In the genomic region with DNA sequence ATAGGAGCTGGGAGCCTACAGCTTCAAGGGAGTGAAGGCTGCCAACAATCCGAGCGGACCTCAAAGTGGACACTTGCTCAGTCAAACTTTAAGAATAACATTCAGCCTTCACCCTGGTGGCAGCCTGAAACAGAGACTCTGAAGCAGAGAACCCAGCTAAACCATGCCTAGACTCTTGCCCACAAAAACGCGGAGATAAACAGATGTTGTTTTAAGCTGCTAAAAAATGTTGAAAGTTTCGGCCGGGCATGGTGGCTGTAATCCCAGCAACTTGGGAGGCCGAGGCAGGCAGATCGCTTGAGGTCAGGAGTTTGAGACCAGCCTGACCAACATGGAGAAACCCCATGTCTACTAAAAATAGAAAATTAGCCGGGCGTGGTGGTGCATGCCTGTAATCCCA, we compare ENCODE assay signal across 1 cellular context.
TF ChIP-seq lines count a peak whose summit lies in the region.

No MANE protein-coding gene starts in this region.

TF ChIP-seq in H1, 55 proteins besides CTCF, POLR2A, EP300 and RAD21 (continued from another document):
- TF ChIP-seq YY1 (IDR thresholded peaks at IDR 0.05; ENCODE audit: low read depth, low read length) (no peak), EGR1 (IDR thresholded peaks at IDR 0.05; ENCODE audit: borderline replicate concordance, low read depth, low read length) (no peak), BCL11A (IDR thresholded peaks at IDR 0.05; ENCODE audit: low read depth in 2 of 2, low read length in 2 of 2) (no peak), SP2 (IDR thresholded peaks at IDR 0.05; ENCODE audit: low read length) (no peak), CBX5 (IDR thresholded peaks at IDR 0.05; ENCODE audit: low read depth, low read length) (no peak), RNF2 (IDR thresholded peaks at IDR 0.05; ENCODE audit: borderline replicate concordance, low read depth, low read length, missing control alignments, poor library complexity, severe bottlenecking) (no peak), JUN (IDR thresholded peaks at IDR 0.05; ENCODE audit: low read depth, low read length) (no peak), TAF1 (IDR thresholded peaks at IDR 0.05; ENCODE audit: low read depth, low read length) (no peak), TEAD4 (IDR thresholded peaks at IDR 0.05; ENCODE audit: low read depth, low read length) (no peak)
